19 cellular contexts compared by ENCODE assay signal in genomic region chr2:119148082-119148715, GRCh38.
"Had no signal": no experiment of that assay in that cellular context is flagged by ENCODE, and none has a peak within 500 bp of the region (broad histone marks: within the 10 kb centered on the region; RNA-seq: fewer than 3 reads in every experiment).

No MANE protein-coding gene starts in this region.

- H3K27ac ChIP-seq: cardiac muscle cell, foreskin keratinocyte, sigmoid colon, thoracic aorta, WERI-Rb-1 had no signal

- DNase-seq: activated CD4-positive, alpha-beta T cell treated with anti-CD3 and anti-CD28 coated beads for 1 hour; activated CD4-positive, alpha-beta T cell treated with anti-CD3 and anti-CD28 coated beads, Interleukin-2, amount 50 U/mL, for 1 hour; activated naive CD4-positive, alpha-beta T cell; activated naive CD8-positive, alpha-beta T cell treated with anti-CD3 and anti-CD28 coated beads for 36 hours; activated T-cell treated with anti-CD3 and anti-CD28 coated beads, Interleukin-2, amount 50 U/mL, for 24 hours; cortex of kidney; effector CD4-positive, alpha-beta T cell; foreskin keratinocyte; left ventricle myocardium superior; mammary epithelial cell; nephron progenitor cell; occipital lobe; sigmoid colon; stimulated activated CD4-positive, alpha-beta T cell treated with anti-CD3 and anti-CD28 coated beads, Interleukin-2, amount 100 ng/mL, for 48 hours; stimulated activated naive CD4-positive, alpha-beta T cell; T-helper 1 cell; WERI-Rb-1 had no signal

- H3K4me1 ChIP-seq: foreskin keratinocyte, sigmoid colon had no signal

- H3K4me3 ChIP-seq: cardiac muscle cell, sigmoid colon, thoracic aorta had no signal

- H3K9me3 ChIP-seq: sigmoid colon, thoracic aorta had no signal

- H3K36me3 ChIP-seq: cardiac muscle cell, sigmoid colon, thoracic aorta, WERI-Rb-1 had no signal
